ENCODE assay signal across 31 cellular contexts in the genomic region with DNA sequence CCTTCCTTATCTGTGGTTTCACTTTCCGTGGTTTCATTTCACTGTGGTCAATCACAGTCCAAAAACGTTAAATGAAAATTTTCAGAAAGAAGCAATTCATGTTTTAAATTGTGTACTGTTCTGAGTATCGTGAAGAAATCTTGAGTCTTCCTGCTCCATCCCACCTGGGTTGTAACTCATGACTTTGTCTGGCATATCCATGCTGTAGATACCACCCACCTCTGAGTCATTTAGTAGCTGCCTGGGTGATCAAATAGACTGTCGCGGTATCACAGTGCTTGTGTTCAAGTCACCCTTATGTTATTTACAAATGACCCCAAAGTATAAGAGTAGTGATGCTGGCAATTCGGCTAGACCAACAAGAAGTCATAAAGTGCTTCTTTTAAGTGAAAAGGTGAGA.
"Had no signal": no experiment of that assay in that cellular context is flagged by ENCODE, and none has a peak within 500 bp of the region (broad histone marks: within the 10 kb centered on the region; RNA-seq: fewer than 3 reads in every experiment).

No MANE protein-coding gene starts in this region.

- H3K27me3 ChIP-seq: adrenal gland, body of pancreas, brain microvascular endothelial cell, breast epithelium had no signal

- ATAC-seq: activated CD8-positive, alpha-beta T cell treated with anti-CD3 and anti-CD28 coated beads for 36 hours; activated naive CD4-positive, alpha-beta T cell treated with anti-CD3 and anti-CD28 coated beads, Interleukin-2, amount 50 U/mL, for 72 hours; activated T-cell treated with anti-CD3 and anti-CD28 coated beads, Interleukin-2, amount 50 U/mL, for 4 hours; activated T-cell treated with anti-CD3 and anti-CD28 coated beads, Interleukin-2, amount 50 U/mL, for 72 hours; activated T-helper 17 cell treated with anti-CD3 and anti-CD28 coated beads, Interleukin-2, amount 50 U/mL, for 72 hours; body of pancreas had no signal

- H3K27ac ChIP-seq: adrenal gland, body of pancreas, brain microvascular endothelial cell, breast epithelium, VCaP had no signal

- H3K4me1 ChIP-seq: adrenal gland, body of pancreas, breast epithelium had no signal

- H3K4me3 ChIP-seq: adrenal gland, body of pancreas, breast epithelium had no signal

- H3K36me3 ChIP-seq: adrenal gland, brain microvascular endothelial cell, breast epithelium had no signal

- DNase-seq: activated B cell treated with CpG ODN at 0.5 μM for 24 hours; activated CD4-positive, alpha-beta memory T cell treated with anti-CD3 and anti-CD28 coated beads for 36 hours; activated CD4-positive, alpha-beta T cell treated with anti-CD3 and anti-CD28 coated beads for 4 hours; activated CD4-positive, alpha-beta T cell treated with anti-CD3 and anti-CD28 coated beads, Interleukin-2, amount 10 ng/mL, durations not matched to agents 24 days and 14 days; activated CD4-positive, alpha-beta T cell treated with anti-CD3 and anti-CD28 coated beads, Interleukin-2, amount 50 U/mL, for 1 hour; activated CD4-positive, alpha-beta T cell treated with anti-CD3 and anti-CD28 coated beads, Interleukin-2, amount 50 U/mL, for 4 hours; activated CD4-positive, CD25-positive, alpha-beta regulatory T cell treated with anti-CD3 and anti-CD28 coated beads, Interleukin-2, amount 50 U/mL, for 72 hours; activated CD8-positive, alpha-beta memory T cell treated with anti-CD3 and anti-CD28 coated beads, Interleukin-2, amount 50 U/mL, for 4 hours; activated CD8-positive, alpha-beta T cell treated with anti-CD3 and anti-CD28 coated beads for 36 hours; activated effector memory CD4-positive, alpha-beta T cell treated with anti-CD3 and anti-CD28 coated beads, Interleukin-2, amount 50 U/mL, for 16 hours; activated gamma-delta T cell treated with Interleukin-2 at 50 U/mL for 16 hours; activated naive CD4-positive, alpha-beta T cell; activated naive CD4-positive, alpha-beta T cell treated with anti-CD3 and anti-CD28 coated beads for 36 hours; activated naive CD4-positive, alpha-beta T cell treated with anti-CD3 and anti-CD28 coated beads, Interleukin-2, amount 50 U/mL, for 16 hours; activated naive CD8-positive, alpha-beta T cell treated with anti-CD3 and anti-CD28 coated beads for 36 hours; activated T-cell treated with anti-CD3 and anti-CD28 coated beads for 4 hours; activated T-cell treated with anti-CD3 and anti-CD28 coated beads, Interleukin-2, amount 50 U/mL, for 1 hour; activated T-cell treated with anti-CD3 and anti-CD28 coated beads, Interleukin-2, amount 50 U/mL, for 4 hours; activated T-cell treated with anti-CD3 and anti-CD28 coated beads, Interleukin-2, amount 50 U/mL, for 72 hours; adrenal gland; amniotic stem cell; aorta; body of pancreas; brain microvascular endothelial cell; central memory CD4-positive, alpha-beta T cell; T-helper 2 cell; T-helper 9 cell had no signal

- H3K9me3 ChIP-seq: adrenal gland, body of pancreas, breast epithelium had no signal
